In the genomic region with DNA sequence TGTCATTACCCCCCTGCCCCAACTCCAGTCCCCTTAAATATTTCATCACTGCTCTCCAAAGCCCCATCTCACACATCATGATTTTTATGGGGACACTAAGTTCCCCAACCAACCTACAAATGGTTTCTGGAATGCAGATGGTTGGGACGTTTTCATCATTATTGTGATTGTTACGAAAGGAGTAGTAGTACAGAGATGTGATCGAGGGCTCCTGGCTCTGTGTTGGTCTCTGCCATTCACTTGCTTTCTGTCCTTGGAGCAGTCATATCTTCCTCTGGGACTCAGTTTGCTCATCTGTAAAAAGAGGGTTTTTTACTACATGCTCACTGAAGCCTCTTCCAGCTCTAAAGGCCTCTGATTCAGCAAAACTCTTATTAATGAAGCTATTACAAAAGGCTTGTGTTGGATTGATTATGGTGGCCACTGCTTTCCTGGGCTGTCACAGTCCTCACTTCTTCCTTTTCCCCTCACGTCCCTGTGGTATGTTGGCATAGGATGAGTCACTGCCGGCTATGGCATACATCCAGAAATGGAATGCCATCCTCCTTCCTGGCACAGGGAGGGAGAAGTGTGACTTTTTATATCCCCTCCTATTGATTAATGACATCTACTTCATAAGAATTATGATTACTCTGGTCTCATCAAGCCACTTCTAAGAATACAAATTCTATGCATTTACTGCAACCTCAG, we compare ENCODE assay signal across 11 cellular contexts.
A peak's percentile ranks its signal among the peaks of the same experiment; 100 is the strongest.
DNase-seq lines count a peak whose midpoint lies in the region; ATAC-seq and TF ChIP-seq lines count a peak whose summit lies in the region.
"Had no signal": no experiment of that assay in that cellular context is flagged by ENCODE, and none has a peak within 500 bp of the region (broad histone marks: within the 10 kb centered on the region; RNA-seq: fewer than 3 reads in every experiment).

No MANE protein-coding gene starts in this region.

- no peak for TF ChIP-seq CTCF in RWPE2 (IDR thresholded peaks at IDR 0.05; ENCODE audit: poor library complexity, severe bottlenecking)
- no peak for TF ChIP-seq CTCF in epithelial cell of proximal tubule (conservative IDR thresholded peaks at IDR 0.05; ENCODE audit: low read depth, low read length)

- no peak overlapping the region for H3K4me3 ChIP-seq in RWPE2 (ENCODE audit: severe bottlenecking)
- no peak overlapping the region for H3K4me3 ChIP-seq in epithelial cell of proximal tubule (ENCODE audit: low read depth, low read length)
- no peak overlapping the region for H3K4me3 ChIP-seq in aorta (ENCODE audit: low read length in 2 of 2)
- H3K4me3 ChIP-seq: left ventricle myocardium inferior had no signal

- TF ChIP-seq POLR2A in GM18505 (IDR thresholded peaks at IDR 0.05; ENCODE audit: borderline replicate concordance, extremely low read depth, insufficient read depth, insufficient read length), result no peak

- H3K4me1 ChIP-seq in RWPE2 (ENCODE audit: insufficient read depth, poor library complexity, severe bottlenecking) (peaks cover 25% of the 10 kb centered on the region), aorta (ENCODE audit: control insufficient read depth in 1 of 2, insufficient read depth in 2 of 2, low read length in 2 of 2) (peaks cover 0 to 1% of the 10 kb centered on the region in 2 donors)
- H3K4me1 ChIP-seq: left ventricle myocardium inferior had no signal

- no peaks in the 10 kb centered on the region for H3K36me3 ChIP-seq in RWPE2 (ENCODE audit: low read depth)
- H3K36me3 ChIP-seq in aorta (ENCODE audit: control insufficient read depth in 1 of 2, insufficient read depth in 2 of 2, low read length in 1 of 2), result no peaks in the 10 kb centered on the region
- H3K36me3 ChIP-seq: left ventricle myocardium inferior had no signal

- ATAC-seq in RWPE2 (ENCODE audit: low read depth), result peak; percentile 74
- ATAC-seq in aorta (ENCODE audit: low FRiP score), result no peak
- no peak for ATAC-seq in GM18505 (IDR thresholded peaks at IDR 0.05; ENCODE audit: unreplicated experiment)

- H3K27me3 ChIP-seq in RWPE2 (ENCODE audit: insufficient read depth, poor library complexity, severe bottlenecking), result no peaks in the 10 kb centered on the region
- H3K27me3 ChIP-seq in aorta (ENCODE audit: control insufficient read depth in 1 of 2, insufficient read depth in 2 of 2, low read length in 1 of 2), result no peaks in the 10 kb centered on the region

- H3K9me3 ChIP-seq in RWPE2 (ENCODE audit: severe bottlenecking) (peaks cover 4% of the 10 kb centered on the region), aorta (ENCODE audit: control insufficient read depth, low read length) (no peaks in the 10 kb centered on the region)
- H3K9me3 ChIP-seq: left ventricle myocardium inferior had no signal

- WGBS in aorta, 2 donors, result 63 to 65% methylated on average over 5 of the region's 5 CpGs

- peak overlapping the region; percentile 90 for H3K27ac ChIP-seq in RWPE2 (ENCODE audit: poor library complexity, severe bottlenecking)
- H3K27ac ChIP-seq in aorta (ENCODE audit: low read depth in 1 of 2, low read length in 2 of 2), result no peak overlapping the region
- H3K27ac ChIP-seq: left ventricle myocardium inferior had no signal

- intact Hi-C loops in aorta (cut with DNase I), result no loop called here

- DNase-seq in HS-27A (ENCODE audit: low read depth) (peak; percentile 90), RWPE2 (ENCODE audit: low spot score) (peak; percentile 68), epithelial cell of proximal tubule (ENCODE audit: low read depth) (peak; percentile 33), aorta (no peak), cortex of kidney (lab: John Stamatoyannopoulos, UW) (no peak)
- DNase-seq in stimulated activated CD4-positive, alpha-beta T cell treated with anti-CD3 and anti-CD28 coated beads, Interleukin-4, amount 100 ng/mL, for 1 hour, result no peak
- DNase-seq: activated CD4-positive, alpha-beta memory T cell treated with anti-CD3 and anti-CD28 coated beads, Interleukin-2, amount 10 ng/mL, durations not matched to agents 7 days and 5 days; activated effector memory CD4-positive, alpha-beta T cell treated with Interleukin-2 at 50 U/mL for 16 hours; left ventricle myocardium inferior; NCI-H2171 had no signal

Comparison
In these comparisons a context has a peak if more than half of its experiments do, and no peak if none do; other contexts are left out.
1. DNase-seq: peak in HS-27A (single experiment), RWPE2 (single experiment) and epithelial cell of proximal tubule (single experiment); none in aorta (0 of 2), cortex of kidney (single experiment) and stimulated activated CD4-positive, alpha-beta T cell treated with anti-CD3 and anti-CD28 coated beads, Interleukin-4, amount 100 ng/mL, for 1 hour (single experiment).